ENCODE assay signal across 1 cellular context in the genomic region with DNA sequence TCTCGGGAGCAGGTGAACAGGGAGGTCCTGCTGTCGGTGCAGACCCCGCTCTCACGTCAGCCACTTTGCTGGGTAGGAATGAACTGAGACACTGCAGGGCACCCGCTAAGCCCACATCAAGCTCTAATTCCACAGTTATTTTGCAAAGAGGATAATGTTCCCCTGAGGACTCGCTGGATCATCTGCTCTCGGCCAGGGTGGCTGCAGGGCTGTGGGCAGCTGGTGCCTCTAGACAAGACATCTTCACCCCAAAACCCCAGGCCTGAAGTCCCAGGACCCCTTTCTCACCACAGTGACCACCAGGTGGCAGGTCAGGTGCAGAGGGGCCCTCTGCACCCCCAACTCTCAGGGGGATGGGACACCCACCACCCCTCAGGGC.
TF ChIP-seq lines count a peak whose summit lies in the region.

No MANE protein-coding gene starts in this region.

TF ChIP-seq in H1, 55 proteins besides CTCF, POLR2A, EP300 and RAD21:
- TF ChIP-seq SIRT6 (IDR thresholded peaks at IDR 0.05; ENCODE audit: low read length): no peak
- no peak for TF ChIP-seq POU5F1 (IDR thresholded peaks at IDR 0.05; ENCODE audit: low read depth, low read length)
- TF ChIP-seq SRF (IDR thresholded peaks at IDR 0.05; ENCODE audit: low read depth, low read length): no peak
- no peak for TF ChIP-seq SIX5 (IDR thresholded peaks at IDR 0.05; ENCODE audit: low read depth, low read length)
- TF ChIP-seq NRF1 (IDR thresholded peaks at IDR 0.05; ENCODE audit: low read depth, low read length): no peak
- no peak for TF ChIP-seq TAF1 (IDR thresholded peaks at IDR 0.05; ENCODE audit: low read depth, low read length)
- no peak for TF ChIP-seq CHD2 (IDR thresholded peaks at IDR 0.05; ENCODE audit: low read length)
- TF ChIP-seq CHD1 (IDR thresholded peaks at IDR 0.05; ENCODE audit: low read depth, low read length): no peak
